ENCODE assay signal across 32 cellular contexts in genomic region chr4:35926753-35927152, GRCh38.
"Had no signal": no experiment of that assay in that cellular context is flagged by ENCODE, and none has a peak within 500 bp of the region (broad histone marks: within the 10 kb centered on the region; RNA-seq: fewer than 3 reads in every experiment).

No MANE protein-coding gene starts in this region.

- H3K9me3 ChIP-seq: MG63 had no signal

- H3K36me3 ChIP-seq: MG63 had no signal

- H3K9ac ChIP-seq: KMS-11 had no signal

- H3K27ac ChIP-seq: KMS-11 had no signal

- H3K4me2 ChIP-seq: KMS-11 had no signal

- H3K27me3 ChIP-seq: MG63 had no signal

- H3K4me3 ChIP-seq: MG63 had no signal

- DNase-seq: Karpas-422, Kasumi-1, KG1, MG63, MM.1S, MV-4-11, NCI-H1092, NCI-H1092 treated with DMSO at 0.1 percent for 48 hours, NCI-H1105, NCI-H1105 treated with DMSO at 0.1 percent for 48 hours, NCI-H1417, NCI-H1417 treated with DMSO at 0.1 percent for 48 hours, NCI-H1436, NCI-H1436 treated with DMSO at 0.1 percent for 48 hours, NCI-H146, NCI-H1694, NCI-H1694 treated with DMSO at 0.1 percent for 48 hours, NCI-H187, NCI-H187 treated with DMSO at 0.1 percent for 48 hours, NCI-H1930, NCI-H2029, NCI-H2029 treated with DMSO at 0.1 percent for 48 hours, NCI-H2081, NCI-H2081 treated with DMSO at 0.1 percent for 48 hours, NCI-H2107, NCI-H2171, NCI-H2171 treated with DMSO at 0.1 percent for 48 hours, NCI-H2227 treated with DMSO at 0.1 percent for 48 hours, NCI-H345, NCI-H446, NCI-H446 treated with DMSO at 0.1 percent for 48 hours had no signal
